9 cellular contexts compared by ENCODE assay signal in the genomic region with DNA sequence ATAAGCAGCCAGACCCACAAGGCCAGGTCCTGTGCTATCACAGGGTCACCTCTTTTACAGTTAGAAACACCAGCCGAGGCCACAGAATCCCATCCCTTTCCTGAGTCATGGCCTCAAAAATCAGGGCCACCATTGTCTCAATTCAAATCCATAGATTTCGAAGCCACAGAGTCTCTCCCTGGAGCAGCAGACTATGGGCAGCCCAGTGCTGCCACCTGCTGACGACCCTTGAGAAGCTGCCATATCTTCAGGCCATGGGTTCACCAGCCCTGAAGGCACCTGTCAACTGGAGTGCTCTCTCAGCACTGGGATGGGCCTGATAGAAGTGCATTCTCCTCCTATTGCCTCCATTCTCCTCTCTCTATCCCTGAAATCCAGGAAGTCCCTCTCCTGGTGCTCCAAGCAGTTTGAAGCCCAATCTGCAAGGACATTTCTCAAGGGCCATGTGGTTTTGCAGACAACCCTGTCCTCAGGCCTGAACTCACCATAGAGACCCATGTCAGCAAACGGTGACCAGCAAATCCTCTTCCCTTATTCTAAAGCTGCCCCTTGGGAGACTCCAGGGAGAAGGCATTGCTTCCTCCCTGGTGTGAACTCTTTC. TPM values are rescaled to one million over a fixed set of nuclear protein-coding genes. Genes with fewer than 3 reads are reported as not detected.
DNase-seq lines count a peak whose midpoint lies in the region; ATAC-seq and TF ChIP-seq lines count a peak whose summit lies in the region.
"Had no signal": no experiment of that assay in that cellular context is flagged by ENCODE, and none has a peak within 500 bp of the region (broad histone marks: within the 10 kb centered on the region; RNA-seq: fewer than 3 reads in every experiment).

No MANE protein-coding gene starts in this region.

- peaks cover 1% of the 10 kb centered on the region for H3K36me3 Mint-ChIP-seq in activated naive CD4-positive, alpha-beta T cell treated with anti-CD3 and anti-CD28 coated beads for 36 hours (ENCODE audit: low read depth)
- H3K36me3 Mint-ChIP-seq in glutamatergic neuron (ENCODE audit: unreplicated experiment) = peaks cover 4% of the 10 kb centered on the region

- no peaks in the 10 kb centered on the region for H3K4me1 Mint-ChIP-seq in activated naive CD4-positive, alpha-beta T cell treated with anti-CD3 and anti-CD28 coated beads for 36 hours (ENCODE audit: low read depth)
- H3K4me1 Mint-ChIP-seq in glutamatergic neuron (ENCODE audit: low read depth, unreplicated experiment) = peaks cover 1% of the 10 kb centered on the region

- H3K4me1 ChIP-seq in SJSA1 (replicated peaks) = no peaks in the 10 kb centered on the region

- H3K27ac ChIP-seq in SJSA1 = no peak overlapping the region

- H3K27me3 ChIP-seq in SJSA1 (replicated peaks) = no peaks in the 10 kb centered on the region

- peaks cover 2% of the 10 kb centered on the region for H3K9me3 Mint-ChIP-seq in activated naive CD4-positive, alpha-beta T cell treated with anti-CD3 and anti-CD28 coated beads for 36 hours
- H3K9me3 Mint-ChIP-seq in glutamatergic neuron (ENCODE audit: unreplicated experiment) = peaks cover 6% of the 10 kb centered on the region
- H3K9me3 Mint-ChIP-seq: dendritic cell treated with granulocyte-macrophage colony-stimulating factor and Interleukin-4, amounts not matched to agents 40 ng/mL and 50 ng/mL, for 4 days had no signal

- H3K9me3 ChIP-seq in SJSA1 (replicated peaks) = no peaks in the 10 kb centered on the region

- ATAC-seq in GM18511 (IDR thresholded peaks at IDR 0.05; ENCODE audit: unreplicated experiment) = no peak

- no peak overlapping the region for H3K4me3 Mint-ChIP-seq in activated naive CD4-positive, alpha-beta T cell treated with anti-CD3 and anti-CD28 coated beads for 36 hours
- H3K4me3 Mint-ChIP-seq in glutamatergic neuron (ENCODE audit: unreplicated experiment) = no peak overlapping the region
- H3K4me3 Mint-ChIP-seq: dendritic cell treated with granulocyte-macrophage colony-stimulating factor and Interleukin-4, amounts not matched to agents 40 ng/mL and 50 ng/mL, for 4 days had no signal

- peak; percentile 78 for DNase-seq in Daoy (ENCODE audit: low read depth)
- peak; percentile 55 to 63 for DNase-seq in SJSA1 (ENCODE audit: low read depth in 1 of 2, low spot score in 2 of 2)
- peak; percentile 74 for DNase-seq in activated naive CD4-positive, alpha-beta T cell treated with anti-CD3 and anti-CD28 coated beads for 36 hours
- peak; percentile 85 for DNase-seq in glutamatergic neuron
- DNase-seq in posterior vena cava (ENCODE audit: low spot score) = peak; percentile 89
- DNase-seq in ureter (ENCODE audit: low spot score) = peak; percentile 64

- no peak overlapping the region for H3K4me3 ChIP-seq in SJSA1

- intact Hi-C loops in activated naive CD4-positive, alpha-beta T cell treated with anti-CD3 and anti-CD28 coated beads for 36 hours (cut with micrococcal nuclease) = loop anchor here (1.0 to 5.0 kb wide), 3 partner anchors 53 to 592 kb away; partner anchors contain the start of gene TMEM42
- intact Hi-C loops in posterior vena cava (cut with DNase I) = no loop called here

- H3K27me3 Mint-ChIP-seq in activated naive CD4-positive, alpha-beta T cell treated with anti-CD3 and anti-CD28 coated beads for 36 hours (ENCODE audit: low read depth) = peaks cover 9% of the 10 kb centered on the region
- peaks cover 2% of the 10 kb centered on the region for H3K27me3 Mint-ChIP-seq in glutamatergic neuron (ENCODE audit: unreplicated experiment)

- H3K36me3 ChIP-seq in SJSA1 = no peaks in the 10 kb centered on the region

- peak; percentile 74 for TF ChIP-seq CTCF in LNCAP (IDR thresholded peaks at IDR 0.05)
- peak; percentile 86 for TF ChIP-seq CTCF in glutamatergic neuron (IDR thresholded peaks at IDR 0.05; ENCODE audit: partially characterized antibody, unreplicated experiment)

- CTCF ChIA-PET in activated naive CD4-positive, alpha-beta T cell treated with anti-CD3 and anti-CD28 coated beads for 36 hours (lab: Charles Lee) = interaction anchor here (0.6 to 5.8 kb wide), 13 partner anchors 9 to 385 kb away, joined by 3 to 35 read pairs (median 3); partner anchors contain the start of gene ZNF660

- no peak overlapping the region for H3K27ac Mint-ChIP-seq in activated naive CD4-positive, alpha-beta T cell treated with anti-CD3 and anti-CD28 coated beads for 36 hours
- no peak overlapping the region for H3K27ac Mint-ChIP-seq in glutamatergic neuron (ENCODE audit: unreplicated experiment)
- H3K27ac Mint-ChIP-seq: dendritic cell treated with granulocyte-macrophage colony-stimulating factor and Interleukin-4, amounts not matched to agents 40 ng/mL and 50 ng/mL, for 4 days had no signal

RNA-seq across cellular contexts. Expression of gene TGM4, which starts 39.6 kb away (rescaled TPM):
- 0.17 and 0.51 TPM in 2 replicates for total RNA-seq in Daoy (2014; rRNA removed; shearing (Covaris generic))
- 0.05 TPM in 1 of 2 replicates, not detected in the other for total RNA-seq in SJSA1 (2014; rRNA removed; shearing (Covaris generic))
- not detected for total RNA-seq in activated naive CD4-positive, alpha-beta T cell treated with anti-CD3 and anti-CD28 coated beads for 36 hours
- not detected for total RNA-seq in glutamatergic neuron (ENCODE audit: unreplicated experiment)
- not detected for total RNA-seq in posterior vena cava
- not detected for total RNA-seq in ureter

RNA-seq across cellular contexts. Expression of gene TMEM42, which starts 52.3 kb away (rescaled TPM):
- 8.5 and 11.6 TPM in 2 replicates for total RNA-seq in Daoy (2014; rRNA removed; shearing (Covaris generic))
- total RNA-seq in SJSA1 (2014; rRNA removed; shearing (Covaris generic)) = 3.8 and 4.8 TPM in 2 replicates
- total RNA-seq in activated naive CD4-positive, alpha-beta T cell treated with anti-CD3 and anti-CD28 coated beads for 36 hours = 10 to 100 TPM; 13.9 to 15.8 TPM
- total RNA-seq in glutamatergic neuron (ENCODE audit: unreplicated experiment) = 9.6 TPM
- 10 to 100 TPM in 1 of 2 donors, 1 to 10 TPM in 1; 6.7 to 10.8 TPM for total RNA-seq in posterior vena cava
- total RNA-seq in ureter = 13.1 TPM
